In genomic region chr5:134568339-134568700, GRCh38 we compare ENCODE assay signal across 14 cellular contexts. TPM values are rescaled to one million over a fixed set of nuclear protein-coding genes. Genes with fewer than 3 reads are reported as not detected.
A peak's percentile ranks its signal among the peaks of the same experiment; 100 is the strongest.
DNase-seq lines count a peak whose midpoint lies in the region; ATAC-seq and TF ChIP-seq lines count a peak whose summit lies in the region.
"Had no signal": no experiment of that assay in that cellular context is flagged by ENCODE, and none has a peak within 500 bp of the region (broad histone marks: within the 10 kb centered on the region; RNA-seq: fewer than 3 reads in every experiment).

No MANE protein-coding gene starts in this region.

- no peak overlapping the region for H3K9ac ChIP-seq in H9 (ENCODE audit: extremely low read depth, insufficient read length, low read length)

- H3K27me3 ChIP-seq in thyroid gland, result no peaks in the 10 kb centered on the region
- no peaks in the 10 kb centered on the region for H3K27me3 ChIP-seq in H9 (ENCODE audit: insufficient read depth, low read length)

- no peaks in the 10 kb centered on the region for H3K27me3 Mint-ChIP-seq in activated naive CD4-positive, alpha-beta T cell treated with anti-CD3 and anti-CD28 coated beads for 36 hours (ENCODE audit: low read depth)
- H3K27me3 Mint-ChIP-seq in natural killer cell (ENCODE audit: low read depth in 2 of 2) (no peaks in the 10 kb centered on the region), H9 (ENCODE audit: low read depth) (no peaks in the 10 kb centered on the region)

- no peak overlapping the region for H3K14ac ChIP-seq in H9 (ENCODE audit: insufficient read depth, low read length)

- no peaks in the 10 kb centered on the region for H3K9me3 ChIP-seq in thyroid gland
- H3K9me3 ChIP-seq in H9 (ENCODE audit: control insufficient read depth, low read depth, low read length), result no peaks in the 10 kb centered on the region

- no peak overlapping the region for H3K56ac ChIP-seq in H9 (ENCODE audit: insufficient read length, low read depth, low read length)

- TF ChIP-seq POLR2A in thyroid gland (IDR thresholded peaks at IDR 0.05), result no peak

- no peak overlapping the region for H4K8ac ChIP-seq in H9 (replicated peaks; ENCODE audit: insufficient read length, low read depth, low read length)

- no peak overlapping the region for H3K23ac ChIP-seq in H9 (ENCODE audit: insufficient read length, low read depth, low read length)

- H4K20me1 ChIP-seq in H9 (ENCODE audit: control insufficient read depth, insufficient read depth, insufficient read length), result no peaks in the 10 kb centered on the region

- intact Hi-C loops in activated naive CD4-positive, alpha-beta T cell treated with anti-CD3 and anti-CD28 coated beads for 36 hours (cut with micrococcal nuclease), result no loop called here
- intact Hi-C loops in natural killer cell (cut with micrococcal nuclease) (no loop called here), thyroid gland (cut with DNase I) (loop anchor here (5.0 kb wide), 1 partner anchor 36 kb away; no protein-coding TSS in a partner anchor)

- H3K4me2 ChIP-seq in H9 (ENCODE audit: insufficient read depth, insufficient read length, low read length), result no peak overlapping the region

- no peak overlapping the region for H4K5ac ChIP-seq in H9 (ENCODE audit: insufficient read length, low read depth, low read length)

- no peaks in the 10 kb centered on the region for H3K9me3 Mint-ChIP-seq in activated naive CD4-positive, alpha-beta T cell treated with anti-CD3 and anti-CD28 coated beads for 36 hours
- H3K9me3 Mint-ChIP-seq in natural killer cell (no peaks in the 10 kb centered on the region), H9 (no peaks in the 10 kb centered on the region)
- H3K9me3 Mint-ChIP-seq: nephron progenitor cell had no signal

- H2BK12ac ChIP-seq in H9 (ENCODE audit: insufficient read length, low read depth, low read length), result no peak overlapping the region

- H3T11ph ChIP-seq in H9 (ENCODE audit: low read length), result no peak overlapping the region

- H3K27ac Mint-ChIP-seq in activated naive CD4-positive, alpha-beta T cell treated with anti-CD3 and anti-CD28 coated beads for 36 hours, result peak overlapping the region; percentile 81
- peak overlapping the region; percentile 51 to 64 for H3K27ac Mint-ChIP-seq in natural killer cell
- H3K27ac Mint-ChIP-seq in H9, result no peak overlapping the region

- peaks cover 3% of the 10 kb centered on the region for H3K4me1 Mint-ChIP-seq in activated naive CD4-positive, alpha-beta T cell treated with anti-CD3 and anti-CD28 coated beads for 36 hours (ENCODE audit: low read depth)
- H3K4me1 Mint-ChIP-seq in natural killer cell, result peaks cover 30 to 42% of the 10 kb centered on the region in 2 donors
- peaks cover 4 to 8% of the 10 kb centered on the region in 2 experiments for H3K4me1 Mint-ChIP-seq in H9

- H4K91ac ChIP-seq in H9 (ENCODE audit: insufficient read length, low read depth, low read length), result no peak overlapping the region

- no peak overlapping the region for H2AK5ac ChIP-seq in H9 (ENCODE audit: insufficient read length, low read length)

- H2BK20ac ChIP-seq in H9 (ENCODE audit: low read depth, low read length, poor library complexity, severe bottlenecking), result no peak overlapping the region

- H3K4me1 ChIP-seq in thyroid gland, result peaks cover 19 to 43% of the 10 kb centered on the region in 2 donors
- H3K4me1 ChIP-seq in H9 (ENCODE audit: insufficient read depth, low read length), result no peaks in the 10 kb centered on the region

- no peak for ATAC-seq in natural killer cell
- no peak for ATAC-seq in GM21528 (IDR thresholded peaks at IDR 0.05; ENCODE audit: low FRiP score, unreplicated experiment)

- H2AFZ ChIP-seq in H9 (ENCODE audit: low read length), result no peak overlapping the region

- H3K27ac ChIP-seq in coronary artery (peak overlapping the region; percentile 51 to 90), thyroid gland (peak overlapping the region; percentile 21 to 85 (median 53)), H9 (ENCODE audit: insufficient read length, low read depth, low read length) (no peak overlapping the region)

- no peaks in the 10 kb centered on the region for H3K79me2 ChIP-seq in H9 (ENCODE audit: insufficient read depth, low read length)

- H2BK120ac ChIP-seq in H9 (ENCODE audit: low read depth, low read length, poor library complexity, severe bottlenecking), result no peak overlapping the region

- peak overlapping the region; percentile 41 for H3K4me3 ChIP-seq in coronary artery
- H3K4me3 ChIP-seq in thyroid gland (replicated peaks in 1 of 3), result no peak overlapping the region
- H3K4me3 ChIP-seq: K562 had no signal

- peaks cover 32% of the 10 kb centered on the region for H3K36me3 Mint-ChIP-seq in activated naive CD4-positive, alpha-beta T cell treated with anti-CD3 and anti-CD28 coated beads for 36 hours (ENCODE audit: low read depth)
- no peaks in the 10 kb centered on the region for H3K36me3 Mint-ChIP-seq in natural killer cell
- peaks cover 32 to 92% (median 70%) of the 10 kb centered on the region in 3 experiments for H3K36me3 Mint-ChIP-seq in H9 (ENCODE audit: insufficient read depth in 1 of 3, low read depth in 3 of 3)

- H3K4ac ChIP-seq in H9 (ENCODE audit: low read depth, low read length), result no peak overlapping the region

- no peak overlapping the region for H3K18ac ChIP-seq in H9 (ENCODE audit: insufficient read length, low read depth, low read length)

- CTCF ChIA-PET in activated naive CD4-positive, alpha-beta T cell treated with anti-CD3 and anti-CD28 coated beads for 36 hours (lab: Charles Lee), result interaction anchor here (1.0 kb wide), 2 partner anchors 8 to 16 kb away, joined by 3 read pairs; no protein-coding TSS in a partner anchor

- TF ChIP-seq CTCF in coronary artery (IDR thresholded peaks at IDR 0.05), result no peak
- TF ChIP-seq CTCF in natural killer cell (IDR thresholded peaks at IDR 0.05), result no peak
- no peak for TF ChIP-seq CTCF in thyroid gland (IDR thresholded peaks at IDR 0.05)
- TF ChIP-seq CTCF in H9 (conservative IDR thresholded peaks at IDR 0.05), result no peak

- 58 to 60% methylated on average over 3 to 4 of the region's 5 CpGs for WGBS in thyroid gland, 2 donors
- WGBS in H9 (ENCODE audit: extremely low coverage, insufficient read length, low lambda C conversion rate), result no CpG with 5 or more reads among the region's 5 CpGs

- no peak for DNase-seq in activated naive CD4-positive, alpha-beta T cell treated with anti-CD3 and anti-CD28 coated beads for 36 hours
- DNase-seq in activated naive CD4-positive, alpha-beta T cell treated with Interleukin-2 at 50 U/mL for 16 hours, result no peak
- no peak for DNase-seq in coronary artery (ENCODE audit: low spot score)
- no peak for DNase-seq in natural killer cell
- no peak for DNase-seq in thyroid gland
- DNase-seq in H9, result no peak
- no peak for DNase-seq in stimulated activated CD4-positive, alpha-beta T cell treated with anti-CD3 and anti-CD28 coated beads, Interleukin-4, amount 100 ng/mL, for 4 hours
- DNase-seq: activated CD8-positive, alpha-beta memory T cell treated with anti-CD3 and anti-CD28 coated beads, Interleukin-2, amount 50 U/mL, for 48 hours; erythroblast; NCI-H2029 treated with DMSO at 0.1 percent for 48 hours; nephron progenitor cell; stimulated activated CD4-positive, alpha-beta T cell treated with anti-CD3 and anti-CD28 coated beads, Interleukin-2, amount 100 ng/mL, for 48 hours had no signal

- no peak overlapping the region for H3K4me3 Mint-ChIP-seq in activated naive CD4-positive, alpha-beta T cell treated with anti-CD3 and anti-CD28 coated beads for 36 hours
- H3K4me3 Mint-ChIP-seq in natural killer cell, result no peak overlapping the region
- no peak overlapping the region for H3K4me3 Mint-ChIP-seq in H9
- H3K4me3 Mint-ChIP-seq: nephron progenitor cell had no signal

- no peak overlapping the region for H2BK5ac ChIP-seq in H9 (ENCODE audit: insufficient read length, low read length)

- no peak overlapping the region for H2BK15ac ChIP-seq in H9 (ENCODE audit: low read depth, low read length)

- H3K36me3 ChIP-seq in thyroid gland, result peaks cover 62 to 67% of the 10 kb centered on the region in 2 donors

- no peaks in the 10 kb centered on the region for H3K79me1 ChIP-seq in H9 (ENCODE audit: insufficient read depth, low read depth, low read length, poor library complexity, severe bottlenecking)

- H3K23me2 ChIP-seq in H9 (ENCODE audit: insufficient read length, low read depth, low read length, poor library complexity, severe bottlenecking), result no peaks in the 10 kb centered on the region

RNA-seq across cellular contexts. Expression of gene JADE2, which starts 42.9 kb away (rescaled TPM):
- total RNA-seq in activated naive CD4-positive, alpha-beta T cell treated with anti-CD3 and anti-CD28 coated beads for 36 hours, result 10 to 100 TPM; 78.4 to 86.6 TPM
- total RNA-seq in natural killer cell, result 100 to 1,000 TPM; 130 to 174 (median 173) TPM
- total RNA-seq in thyroid gland, result 100 to 1,000 TPM in 1 of 4 donors, 10 to 100 TPM in 3; 51.7 to 116 (median 76.6) TPM
- total RNA-seq in H9 (2021), result 99.7 and 101 TPM in 2 replicates

Comparison
In these comparisons a context has a peak if more than half of its experiments do, and no peak if none do; other contexts are left out.
1. H3K27ac Mint-ChIP-seq: peak in activated naive CD4-positive, alpha-beta T cell treated with anti-CD3 and anti-CD28 coated beads for 36 hours (single experiment) and natural killer cell (2 of 2); none in H9 (0 of 3).